10 cellular contexts compared by ENCODE assay signal in genomic region chr10:12579954-12580858, GRCh38.
DNase-seq lines count a peak whose midpoint lies in the region; ATAC-seq and TF ChIP-seq lines count a peak whose summit lies in the region.
"Had no signal": no experiment of that assay in that cellular context is flagged by ENCODE, and none has a peak within 500 bp of the region (broad histone marks: within the 10 kb centered on the region; RNA-seq: fewer than 3 reads in every experiment).

No MANE protein-coding gene starts in this region.

- no peak for TF ChIP-seq POLR2A in testis (IDR thresholded peaks at IDR 0.05)

- TF ChIP-seq CTCF in GM10248 (IDR thresholded peaks at IDR 0.05; ENCODE audit: control extremely low read depth, extremely low read depth, low read depth, missing control alignments) (no peak), testis (IDR thresholded peaks at IDR 0.05) (no peak)

- CTCF ChIA-PET in GM10248 (lab: Yijun Ruan, JAX), result interaction anchor here (1.3 to 1.5 kb wide), 2 partner anchors 13 to 21 kb away, joined by 3 read pairs; no protein-coding TSS in a partner anchor

- H3K27me3 ChIP-seq in testis, result no peaks in the 10 kb centered on the region
- H3K27me3 ChIP-seq: cardiac muscle cell had no signal

- intact Hi-C loops in testis (cut with DNase I; ENCODE audit: low total_unique reads), result no loop called here

- H3K36me3 ChIP-seq in testis (ENCODE audit: low read depth, missing control alignments), result no peaks in the 10 kb centered on the region
- H3K36me3 ChIP-seq: cardiac muscle cell had no signal

- peak; percentile 51 for DNase-seq in GM10248 (ENCODE audit: extremely low spot score)
- DNase-seq in NCI-H146 (lab: John Stamatoyannopoulos, UW), result peak; percentile 73
- peak; percentile 36 for DNase-seq in kidney glomerular epithelial cell (lab: John Stamatoyannopoulos, UW)
- no peak for DNase-seq in activated effector memory CD4-positive, alpha-beta T cell treated with Interleukin-2 at 50 U/mL for 16 hours
- DNase-seq in superior temporal gyrus (ENCODE audit: extremely low spot score), result no peak
- DNase-seq in testis, result no peak
- DNase-seq in stimulated activated CD4-positive, alpha-beta T cell treated with anti-CD3 and anti-CD28 coated beads, Interleukin-4, amount 100 ng/mL, for 4 hours, result no peak
- DNase-seq: head of caudate nucleus had no signal

- 60 to 75% methylated on average over 7 of the region's 7 CpGs for WGBS in testis, 2 donors

- H3K4me1 ChIP-seq in testis, result no peaks in the 10 kb centered on the region

- POLR2A ChIA-PET in GM10248 (lab: Yijun Ruan, JAX), result interaction anchor here (0.7 kb wide), 1 partner anchor 323 kb away, joined by 3 read pairs; no protein-coding TSS in a partner anchor

- no peak overlapping the region for H3K4me3 ChIP-seq in testis
- H3K4me3 ChIP-seq: cardiac muscle cell had no signal

- H3K27ac ChIP-seq in testis, result no peak overlapping the region
- H3K27ac ChIP-seq: cardiac muscle cell had no signal

- no peaks in the 10 kb centered on the region for H3K9me3 ChIP-seq in testis

- ATAC-seq in GM21576 (IDR thresholded peaks at IDR 0.05; ENCODE audit: unreplicated experiment), result peak; percentile 77

Comparison
In these comparisons a context has a peak if more than half of its experiments do, and no peak if none do; other contexts are left out.
1. DNase-seq: peak in GM10248 (single experiment), NCI-H146 (single experiment) and kidney glomerular epithelial cell (single experiment); none in activated effector memory CD4-positive, alpha-beta T cell treated with Interleukin-2 at 50 U/mL for 16 hours (single experiment), superior temporal gyrus (single experiment), testis (single experiment) and stimulated activated CD4-positive, alpha-beta T cell treated with anti-CD3 and anti-CD28 coated beads, Interleukin-4, amount 100 ng/mL, for 4 hours (0 of 2).